ENCODE assay signal across 1 cellular context in the genomic region with DNA sequence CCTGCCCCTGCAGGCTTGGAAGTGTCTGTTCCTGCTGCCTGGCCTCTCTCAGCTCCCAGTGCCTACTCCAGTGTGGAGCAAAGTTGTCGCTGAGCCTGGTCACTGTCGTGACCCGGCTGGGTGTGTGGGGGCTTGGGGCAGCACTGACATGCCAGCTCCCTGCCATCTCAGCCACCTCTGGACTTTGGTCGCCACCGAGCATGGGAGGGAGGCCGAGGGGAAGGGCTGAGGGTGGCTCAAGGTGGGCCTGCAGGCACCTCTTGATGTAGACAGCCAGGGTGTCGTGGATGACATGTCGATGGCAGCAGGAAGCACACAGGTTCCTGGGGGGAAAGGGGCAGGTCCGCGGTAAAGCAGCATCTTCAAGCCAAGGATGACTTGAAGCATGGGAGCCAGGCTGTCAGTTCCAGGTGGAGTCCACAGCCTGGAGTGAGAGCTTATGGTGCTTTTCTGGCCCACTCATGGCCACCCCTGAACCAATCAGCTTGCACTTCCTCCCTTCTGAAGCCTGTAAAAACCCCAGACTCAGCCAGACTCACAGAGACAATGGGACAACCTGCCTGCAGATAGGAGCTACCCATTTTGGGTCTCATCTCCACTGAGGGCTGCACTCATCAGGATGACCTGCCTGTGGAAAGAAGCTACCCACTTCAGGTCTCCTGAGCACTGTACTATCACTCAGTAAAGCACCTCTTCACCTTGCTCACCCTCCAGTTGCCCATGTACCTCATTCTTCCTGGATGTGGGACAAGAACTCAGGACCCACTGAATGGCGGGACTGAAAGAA.
TF ChIP-seq lines count a peak whose summit lies in the region.

No MANE protein-coding gene starts in this region.

TF ChIP-seq in SK-N-SH, 30 proteins besides CTCF, POLR2A, EP300 and RAD21 (continued from another document):
- TF ChIP-seq, protein P1, sequence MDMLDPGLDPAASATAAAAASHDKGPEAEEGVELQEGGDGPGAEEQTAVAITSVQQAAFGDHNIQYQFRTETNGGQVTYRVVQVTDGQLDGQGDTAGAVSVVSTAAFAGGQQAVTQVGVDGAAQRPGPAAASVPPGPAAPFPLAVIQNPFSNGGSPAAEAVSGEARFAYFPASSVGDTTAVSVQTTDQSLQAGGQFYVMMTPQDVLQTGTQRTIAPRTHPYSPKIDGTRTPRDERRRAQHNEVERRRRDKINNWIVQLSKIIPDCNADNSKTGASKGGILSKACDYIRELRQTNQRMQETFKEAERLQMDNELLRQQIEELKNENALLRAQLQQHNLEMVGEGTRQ (IDR thresholded peaks at IDR 0.05; ENCODE audit: borderline replicate concordance, low read depth, low read length), result no peak
- TF ChIP-seq, protein P2, sequence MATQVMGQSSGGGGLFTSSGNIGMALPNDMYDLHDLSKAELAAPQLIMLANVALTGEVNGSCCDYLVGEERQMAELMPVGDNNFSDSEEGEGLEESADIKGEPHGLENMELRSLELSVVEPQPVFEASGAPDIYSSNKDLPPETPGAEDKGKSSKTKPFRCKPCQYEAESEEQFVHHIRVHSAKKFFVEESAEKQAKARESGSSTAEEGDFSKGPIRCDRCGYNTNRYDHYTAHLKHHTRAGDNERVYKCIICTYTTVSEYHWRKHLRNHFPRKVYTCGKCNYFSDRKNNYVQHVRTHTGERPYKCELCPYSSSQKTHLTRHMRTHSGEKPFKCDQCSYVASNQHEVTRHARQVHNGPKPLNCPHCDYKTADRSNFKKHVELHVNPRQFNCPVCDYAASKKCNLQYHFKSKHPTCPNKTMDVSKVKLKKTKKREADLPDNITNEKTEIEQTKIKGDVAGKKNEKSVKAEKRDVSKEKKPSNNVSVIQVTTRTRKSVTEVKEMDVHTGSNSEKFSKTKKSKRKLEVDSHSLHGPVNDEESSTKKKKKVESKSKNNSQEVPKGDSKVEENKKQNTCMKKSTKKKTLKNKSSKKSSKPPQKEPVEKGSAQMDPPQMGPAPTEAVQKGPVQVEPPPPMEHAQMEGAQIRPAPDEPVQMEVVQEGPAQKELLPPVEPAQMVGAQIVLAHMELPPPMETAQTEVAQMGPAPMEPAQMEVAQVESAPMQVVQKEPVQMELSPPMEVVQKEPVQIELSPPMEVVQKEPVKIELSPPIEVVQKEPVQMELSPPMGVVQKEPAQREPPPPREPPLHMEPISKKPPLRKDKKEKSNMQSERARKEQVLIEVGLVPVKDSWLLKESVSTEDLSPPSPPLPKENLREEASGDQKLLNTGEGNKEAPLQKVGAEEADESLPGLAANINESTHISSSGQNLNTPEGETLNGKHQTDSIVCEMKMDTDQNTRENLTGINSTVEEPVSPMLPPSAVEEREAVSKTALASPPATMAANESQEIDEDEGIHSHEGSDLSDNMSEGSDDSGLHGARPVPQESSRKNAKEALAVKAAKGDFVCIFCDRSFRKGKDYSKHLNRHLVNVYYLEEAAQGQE (IDR thresholded peaks at IDR 0.05; ENCODE audit: low read depth, low read length), result no peak
- TF ChIP-seq CHD2 (IDR thresholded peaks at IDR 0.05; ENCODE audit: low read length, partially characterized antibody) (no peak), TEAD4 (IDR thresholded peaks at IDR 0.05; ENCODE audit: borderline replicate concordance, insufficient read depth) (no peak), RFX5 (IDR thresholded peaks at IDR 0.05; ENCODE audit: low read length) (no peak), ELF1 (IDR thresholded peaks at IDR 0.05) (no peak)
- TF ChIP-seq, protein P3, sequence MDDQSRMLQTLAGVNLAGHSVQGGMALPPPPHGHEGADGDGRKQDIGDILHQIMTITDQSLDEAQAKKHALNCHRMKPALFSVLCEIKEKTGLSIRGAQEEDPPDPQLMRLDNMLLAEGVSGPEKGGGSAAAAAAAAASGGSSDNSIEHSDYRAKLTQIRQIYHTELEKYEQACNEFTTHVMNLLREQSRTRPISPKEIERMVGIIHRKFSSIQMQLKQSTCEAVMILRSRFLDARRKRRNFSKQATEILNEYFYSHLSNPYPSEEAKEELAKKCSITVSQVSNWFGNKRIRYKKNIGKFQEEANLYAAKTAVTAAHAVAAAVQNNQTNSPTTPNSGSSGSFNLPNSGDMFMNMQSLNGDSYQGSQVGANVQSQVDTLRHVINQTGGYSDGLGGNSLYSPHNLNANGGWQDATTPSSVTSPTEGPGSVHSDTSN (IDR thresholded peaks at IDR 0.05), result no peak
- TF ChIP-seq, protein P4, sequence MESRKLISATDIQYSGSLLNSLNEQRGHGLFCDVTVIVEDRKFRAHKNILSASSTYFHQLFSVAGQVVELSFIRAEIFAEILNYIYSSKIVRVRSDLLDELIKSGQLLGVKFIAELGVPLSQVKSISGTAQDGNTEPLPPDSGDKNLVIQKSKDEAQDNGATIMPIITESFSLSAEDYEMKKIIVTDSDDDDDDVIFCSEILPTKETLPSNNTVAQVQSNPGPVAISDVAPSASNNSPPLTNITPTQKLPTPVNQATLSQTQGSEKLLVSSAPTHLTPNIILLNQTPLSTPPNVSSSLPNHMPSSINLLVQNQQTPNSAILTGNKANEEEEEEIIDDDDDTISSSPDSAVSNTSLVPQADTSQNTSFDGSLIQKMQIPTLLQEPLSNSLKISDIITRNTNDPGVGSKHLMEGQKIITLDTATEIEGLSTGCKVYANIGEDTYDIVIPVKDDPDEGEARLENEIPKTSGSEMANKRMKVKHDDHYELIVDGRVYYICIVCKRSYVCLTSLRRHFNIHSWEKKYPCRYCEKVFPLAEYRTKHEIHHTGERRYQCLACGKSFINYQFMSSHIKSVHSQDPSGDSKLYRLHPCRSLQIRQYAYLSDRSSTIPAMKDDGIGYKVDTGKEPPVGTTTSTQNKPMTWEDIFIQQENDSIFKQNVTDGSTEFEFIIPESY (IDR thresholded peaks at IDR 0.05; ENCODE audit: borderline replicate concordance, low read depth), result no peak
